Comparison of ENCODE assay signal across 8 cellular contexts in the genomic region with DNA sequence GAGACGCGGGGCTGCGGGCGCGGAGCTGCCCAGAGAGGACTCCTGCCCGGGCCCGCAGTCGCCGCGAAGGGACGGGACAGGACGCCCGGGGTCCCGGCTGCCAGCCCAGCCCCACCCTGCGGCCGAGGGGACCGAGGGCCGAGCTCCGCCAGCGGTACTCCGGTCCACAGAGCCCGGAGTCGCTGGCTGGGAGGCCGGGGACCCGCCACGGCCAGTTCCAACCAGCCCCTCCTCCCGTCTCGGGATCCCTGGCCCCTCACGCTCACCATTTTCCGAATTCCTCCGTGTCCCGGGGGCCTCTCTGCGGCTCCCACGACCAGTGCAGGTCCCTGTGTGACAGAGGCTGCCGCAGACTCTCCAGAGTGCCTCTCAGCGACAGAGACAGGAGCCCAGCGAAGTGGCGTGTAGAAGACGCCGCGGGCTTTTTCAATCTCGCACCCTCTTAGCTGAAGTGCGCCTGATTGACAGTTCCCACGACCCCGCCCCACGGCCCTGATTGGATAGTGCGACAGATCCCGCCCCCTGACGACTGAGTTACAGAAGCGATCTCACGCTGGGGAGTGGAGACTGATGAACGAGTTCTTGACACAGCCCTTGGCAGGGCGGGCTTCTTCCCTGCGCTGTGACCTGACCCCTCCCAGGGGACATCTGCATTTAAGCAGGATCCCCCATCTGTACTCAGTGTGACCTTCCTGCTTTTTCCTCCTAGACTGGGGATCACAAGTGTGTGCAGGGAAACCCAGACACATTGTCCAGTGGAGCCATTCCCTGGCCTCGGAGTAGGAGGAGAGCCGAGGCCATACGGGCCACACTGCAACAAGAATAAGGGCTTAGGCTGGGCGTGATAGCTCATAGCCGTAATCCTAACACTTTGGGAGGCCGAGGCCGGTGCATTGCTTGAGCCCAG. TPM values are rescaled to one million over a fixed set of nuclear protein-coding genes. Genes with fewer than 3 reads are reported as not detected.
DNase-seq lines count a peak whose midpoint lies in the region; ATAC-seq lines count a peak whose summit lies in the region.

No MANE protein-coding gene starts in this region.

- no peaks in the 10 kb centered on the region for H3K36me3 ChIP-seq in CD8-positive, alpha-beta memory T cell (ENCODE audit: insufficient read depth, low read length)
- H3K36me3 ChIP-seq in SK-N-MC (ENCODE audit: insufficient read depth, low read length), result no peaks in the 10 kb centered on the region

- peak overlapping the region; percentile 51 for H3K4me3 ChIP-seq in CD8-positive, alpha-beta memory T cell (ENCODE audit: low read length)
- peak overlapping the region; percentile 87 for H3K4me3 ChIP-seq in SK-N-MC

- no peaks in the 10 kb centered on the region for H3K4me1 ChIP-seq in CD8-positive, alpha-beta memory T cell (ENCODE audit: insufficient read depth, low read length)

- peaks cover 11 to 20% (median 14%) of the 10 kb centered on the region in 3 donors for H3K4me1 Mint-ChIP-seq in CD8-positive, alpha-beta memory T cell

- peaks cover 39 to 60% of the 10 kb centered on the region in 2 donors for H3K27me3 Mint-ChIP-seq in CD8-positive, alpha-beta memory T cell

- H3K9me3 ChIP-seq in CD8-positive, alpha-beta memory T cell (ENCODE audit: low read length), result no peaks in the 10 kb centered on the region
- peaks cover 2% of the 10 kb centered on the region; the same call in 1 of the 2 replicates for H3K9me3 ChIP-seq in SK-N-MC (ENCODE audit: low read depth, low read length)

- H3K36me3 Mint-ChIP-seq in CD8-positive, alpha-beta memory T cell, result peaks cover 0 to 5% (median 2%) of the 10 kb centered on the region in 3 donors

- peaks cover 0 to 4% (median 0%) of the 10 kb centered on the region in 5 donors for H3K9me3 Mint-ChIP-seq in CD8-positive, alpha-beta memory T cell

- H3K27me3 ChIP-seq in CD8-positive, alpha-beta memory T cell (ENCODE audit: insufficient read depth, low read length, poor library complexity, severe bottlenecking), result peaks cover 6% of the 10 kb centered on the region

- ATAC-seq in GM21529 (IDR thresholded peaks at IDR 0.05; ENCODE audit: unreplicated experiment), result peak; percentile 87

- DNase-seq in CD8-positive, alpha-beta memory T cell, result peak; percentile 51 to 73 (median 55)
- DNase-seq in LoVo (ENCODE audit: low spot score) (peak; percentile 95), SK-N-MC (ENCODE audit: low read depth, low spot score) (peak; percentile 84), glomerular endothelial cell (ENCODE audit: extremely low read depth, low read depth, low spot score) (peak; percentile 66), occipital lobe (lab: John Stamatoyannopoulos, UW) (peak; percentile 85), superior temporal gyrus (ENCODE audit: extremely low spot score) (peak; percentile 92)
- DNase-seq in activated naive CD4-positive, alpha-beta T cell treated with anti-CD3 and anti-CD28 coated beads, Interleukin-2, amount 50 U/mL, for 16 hours, result peak; percentile 89

- H3K27ac Mint-ChIP-seq in CD8-positive, alpha-beta memory T cell, result peak overlapping the region in 4 of 8 donors; percentile 29 to 73 (median 37)

- peak overlapping the region; percentile 61 to 92 (median 88) for H3K4me3 Mint-ChIP-seq in CD8-positive, alpha-beta memory T cell

- CTCF ChIA-PET in CD8-positive, alpha-beta memory T cell (lab: Charles Lee), result no interaction called here

- H3K27ac ChIP-seq in CD8-positive, alpha-beta memory T cell (ENCODE audit: low read depth, low read length), result peak overlapping the region; percentile 43
- H3K27ac ChIP-seq in SK-N-MC, result no peak overlapping the region; the same call in 1 of the 2 replicates

- H3K9ac ChIP-seq in SK-N-MC (ENCODE audit: insufficient read length), result peak overlapping the region; percentile 84

- POLR2A ChIA-PET in CD8-positive, alpha-beta memory T cell (lab: Charles Lee), result no interaction called here

RNA-seq across cellular contexts. Expression of a gene that starts 44.0 kb away (rescaled TPM):
- total RNA-seq in CD8-positive, alpha-beta memory T cell, result 1 to 10 TPM; 4.4 to 4.6 TPM
- polyA plus RNA-seq in CD8-positive, alpha-beta memory T cell, result 3.6 TPM
- total RNA-seq in glomerular endothelial cell (3.4 and 5.9 TPM in 2 replicates), occipital lobe (18.6 TPM)
